Comparison of ENCODE assay signal across 26 cellular contexts in the genomic region with DNA sequence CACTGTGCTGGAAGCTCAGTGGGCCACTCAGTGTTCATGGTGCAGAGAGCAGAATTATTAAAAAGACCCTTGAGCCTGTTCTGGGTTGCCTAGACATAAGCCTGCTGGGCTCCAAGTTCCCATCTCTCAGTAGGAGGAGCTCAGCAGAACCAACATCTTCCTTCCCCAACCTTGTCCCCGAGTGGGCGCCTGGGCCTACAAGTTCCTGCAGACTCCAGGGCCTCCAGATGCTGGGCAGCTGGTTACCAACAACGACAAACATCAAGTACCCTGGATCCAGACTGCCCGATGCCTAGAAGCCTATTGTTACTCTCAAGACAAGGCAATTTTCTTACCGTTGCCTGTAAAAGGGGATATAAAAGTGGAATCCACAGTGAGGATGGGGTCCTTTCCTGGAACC.
"Had no signal": no experiment of that assay in that cellular context is flagged by ENCODE, and none has a peak within 500 bp of the region (broad histone marks: within the 10 kb centered on the region; RNA-seq: fewer than 3 reads in every experiment).

No MANE protein-coding gene starts in this region.

- H3K36me3 ChIP-seq: stomach, suprapubic skin, thoracic aorta, thyroid gland, tibial artery, tibial nerve, transverse colon, upper lobe of left lung, upper lobe of right lung, uterus, vagina had no signal

- H3K27me3 ChIP-seq: suprapubic skin, testis, thyroid gland, tibial artery, tibial nerve, transverse colon, upper lobe of left lung, upper lobe of right lung, uterus, vagina had no signal

- DNase-seq: stimulated activated CD4-positive, alpha-beta T cell treated with anti-CD3 and anti-CD28 coated beads, Interleukin-2, amount 100 ng/mL, for 48 hours; stimulated activated CD4-positive, alpha-beta T cell treated with anti-CD3 and anti-CD28 coated beads, Interleukin-4, amount 100 ng/mL, for 1 hour; stimulated activated CD4-positive, alpha-beta T cell treated with anti-CD3 and anti-CD28 coated beads, Interleukin-4, amount 100 ng/mL, for 24 hours; stimulated activated CD4-positive, alpha-beta T cell treated with anti-CD3 and anti-CD28 coated beads, Interleukin-4, amount 100 ng/mL, for 4 hours; stimulated activated CD8-positive, alpha-beta memory T cell treated with anti-CD3 and anti-CD28 coated beads, Interleukin-4, amount 100 ng/mL, for 48 hours; stimulated activated naive B cell treated with anti-CD40 and anti-IgM and Interleukin-4, amounts not matched to agents 10 μg/mL and 1 μg/mL and 100 μg/mL, for 72 hours; stimulated activated naive CD4-positive, alpha-beta T cell; stimulated activated naive CD4-positive, alpha-beta T cell treated with Interleukin-2 at 50 U/mL for 16 hours; stimulated activated naive CD8-positive, alpha-beta T cell treated with anti-CD3 and anti-CD28 coated beads, Interleukin-15, amount 100 ng/mL, for 72 hours; stimulated activated naive CD8-positive, alpha-beta T cell treated with anti-CD3 and anti-CD28 coated beads, Interleukin-15, Interleukin-2, amounts not matched to agents 100 U/mL and 50 U/mL, for 24 hours; stomach; substantia nigra; testis; thyroid gland; tibial artery; transverse colon; trophoblast cell; upper lobe of left lung; upper lobe of right lung; uterus had no signal

- H3K4me3 ChIP-seq: stomach, suprapubic skin, testis, thoracic aorta, thyroid gland, tibial artery, tibial nerve, transverse colon, upper lobe of left lung, upper lobe of right lung, uterus, vagina had no signal

- H3K4me1 ChIP-seq: stomach, suprapubic skin, testis, tibial artery, tibial nerve, transverse colon, upper lobe of left lung, upper lobe of right lung, uterus, vagina had no signal

- H3K9me3 ChIP-seq: stomach, suprapubic skin, testis, thoracic aorta, thyroid gland, tibial artery, tibial nerve, transverse colon, upper lobe of left lung, upper lobe of right lung, uterus, vagina had no signal

- H3K27ac ChIP-seq: stomach, suprapubic skin, testis, thoracic aorta, thyroid gland, tibial artery, tibial nerve, transverse colon, upper lobe of left lung, upper lobe of right lung, uterus, vagina had no signal

- ATAC-seq: stimulated activated effector memory CD8-positive, alpha-beta T cell treated with anti-CD3 and anti-CD28 coated beads, Interleukin-12 subunit alpha, Interleukin-12 subunit beta, amount 100 ng/mL, for 72 hours; stimulated activated memory B cell treated with anti-CD40 and anti-IgM and Interleukin-4, amounts not matched to agents 10 μg/mL and 1 μg/mL and 100 μg/mL, for 72 hours; stimulated activated naive B cell treated with anti-CD40 and anti-IgM and Interleukin-4, amounts not matched to agents 10 μg/mL and 1 μg/mL and 100 μg/mL, for 72 hours; stimulated activated naive CD8-positive, alpha-beta T cell treated with anti-CD3 and anti-CD28 coated beads, Interleukin-15, amount 100 ng/mL, for 72 hours; stimulated activated naive CD8-positive, alpha-beta T cell treated with anti-CD3 and anti-CD28 coated beads, Interleukin-15, Interleukin-2, amounts not matched to agents 100 U/mL and 50 U/mL, for 24 hours; upper lobe of right lung had no signal
